In the genomic region with DNA sequence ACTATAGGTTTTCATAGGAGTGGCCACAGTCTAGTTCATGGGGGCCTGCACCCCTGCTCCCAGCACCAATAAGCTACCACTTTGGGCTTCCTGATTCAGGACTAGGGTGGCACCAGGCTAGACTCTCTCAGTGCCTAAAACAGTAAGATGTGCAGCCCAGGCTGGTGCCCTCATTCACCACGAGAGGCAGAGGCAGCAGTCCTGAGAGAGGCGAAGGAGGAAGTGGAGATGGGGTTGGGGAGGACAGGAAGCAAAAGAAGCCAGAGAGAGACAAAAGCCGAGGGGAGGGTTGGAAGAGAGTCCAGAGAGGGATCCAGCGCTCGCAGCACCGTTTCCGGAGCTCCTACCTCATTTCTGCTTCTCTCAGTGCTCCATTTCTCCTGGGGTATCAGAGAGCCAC, we compare ENCODE assay signal across 19 cellular contexts.
"Had no signal": no experiment of that assay in that cellular context is flagged by ENCODE, and none has a peak within 500 bp of the region (broad histone marks: within the 10 kb centered on the region; RNA-seq: fewer than 3 reads in every experiment).

No MANE protein-coding gene starts in this region.

- H3K4me3 Mint-ChIP-seq: activated naive CD4-positive, alpha-beta T cell treated with anti-CD3 and anti-CD28 coated beads, Interleukin-2, amount 10 ng/mL, durations not matched to agents 7 days and 5 days; naive thymus-derived CD8-positive, alpha-beta T cell had no signal

- H3K27ac Mint-ChIP-seq: activated naive CD4-positive, alpha-beta T cell treated with anti-CD3 and anti-CD28 coated beads, Interleukin-2, amount 10 ng/mL, durations not matched to agents 7 days and 5 days; activated T-helper 2 cell treated with anti-CD3 and anti-CD28 coated beads, Interferon-gamma antibody, Interleukin-2, Interleukin-4, amounts not matched to agents 10 μg/mL and 5 μg/mL and 100 μg/mL, durations not matched to agents 14 hours and 24 hours and 36 hours had no signal

- H3K36me3 Mint-ChIP-seq: activated naive CD4-positive, alpha-beta T cell treated with anti-CD3 and anti-CD28 coated beads, Interleukin-2, amount 10 ng/mL, durations not matched to agents 7 days and 5 days had no signal

- DNase-seq: activated CD4-positive, alpha-beta T cell treated with anti-CD3 and anti-CD28 coated beads, Interleukin-2, amount 50 U/mL, for 1 hour; activated naive CD4-positive, alpha-beta T cell treated with anti-CD3 and anti-CD28 coated beads, Interleukin-2, amount 10 ng/mL, durations not matched to agents 7 days and 5 days; body of pancreas; central memory CD4-positive, alpha-beta T cell; effector CD4-positive, alpha-beta T cell; heart left ventricle; mammary epithelial cell; mucosa of descending colon; naive thymus-derived CD8-positive, alpha-beta T cell; posterior cingulate gyrus; stimulated activated CD4-positive, alpha-beta T cell treated with anti-CD3 and anti-CD28 coated beads, Interleukin-4, amount 100 ng/mL, for 4 hours; tibial artery; uterus had no signal

- H3K27me3 ChIP-seq: body of pancreas, neutrophil, right atrium auricular region, tibial artery, uterus had no signal

- ATAC-seq: body of pancreas; heart left ventricle; left lobe of liver; mucosa of descending colon; naive thymus-derived CD8-positive, alpha-beta T cell had no signal

- H3K4me1 ChIP-seq: body of pancreas, heart left ventricle, right atrium auricular region, tibial artery, uterus had no signal

- H3K9me3 Mint-ChIP-seq: activated naive CD4-positive, alpha-beta T cell treated with anti-CD3 and anti-CD28 coated beads, Interleukin-2, amount 10 ng/mL, durations not matched to agents 7 days and 5 days; activated T-helper 2 cell treated with anti-CD3 and anti-CD28 coated beads, Interferon-gamma antibody, Interleukin-2, Interleukin-4, amounts not matched to agents 10 μg/mL and 5 μg/mL and 100 μg/mL, durations not matched to agents 14 hours and 24 hours and 36 hours had no signal

- H3K4me1 Mint-ChIP-seq: activated naive CD4-positive, alpha-beta T cell treated with anti-CD3 and anti-CD28 coated beads, Interleukin-2, amount 10 ng/mL, durations not matched to agents 7 days and 5 days had no signal

- H3K9me3 ChIP-seq: heart left ventricle, mucosa of descending colon, neutrophil, right atrium auricular region, tibial artery, uterus had no signal

- H3K4me3 ChIP-seq: body of pancreas, coronary artery, heart left ventricle, mucosa of descending colon, right atrium auricular region, skin epidermis, tibial artery, uterus had no signal

- H3K27ac ChIP-seq: body of pancreas, coronary artery, heart left ventricle, neutrophil, right atrium auricular region, skin epidermis, tibial artery, uterus had no signal

- H3K36me3 ChIP-seq: heart left ventricle, neutrophil, right atrium auricular region, tibial artery, uterus had no signal
